ENCODE assay signal across 24 cellular contexts in the genomic region with DNA sequence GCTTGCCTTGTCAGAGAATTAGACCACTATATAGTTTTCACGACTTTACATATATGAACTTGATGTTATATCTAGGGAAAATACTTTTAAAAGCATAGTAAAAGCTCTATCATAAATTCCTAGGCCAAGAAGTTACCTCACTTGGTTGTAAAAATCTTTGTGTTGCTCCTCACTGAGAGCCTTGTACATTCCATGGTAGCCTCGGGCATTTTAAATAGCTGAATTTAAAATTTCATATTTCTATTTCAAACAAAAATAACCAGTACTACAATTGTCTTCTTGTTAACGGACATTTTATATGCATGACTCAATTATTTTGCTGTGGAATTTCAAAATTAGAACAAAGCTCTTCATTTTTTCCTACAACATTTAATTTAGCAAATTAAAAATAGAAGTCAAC.
"Had no signal": no experiment of that assay in that cellular context is flagged by ENCODE, and none has a peak within 500 bp of the region (broad histone marks: within the 10 kb centered on the region; RNA-seq: fewer than 3 reads in every experiment).

No MANE protein-coding gene starts in this region.

- H3K9me3 ChIP-seq: MG63, SK-N-SH had no signal

- H3K27ac Mint-ChIP-seq: activated CD4-positive, alpha-beta memory T cell treated with anti-CD3 and anti-CD28 coated beads for 36 hours; activated CD4-positive, alpha-beta T cell treated with anti-CD3 and anti-CD28 coated beads, Interleukin-2, amount 10 ng/mL, durations not matched to agents 7 days and 5 days; activated naive CD4-positive, alpha-beta T cell treated with anti-CD3 and anti-CD28 coated beads for 36 hours; activated naive CD8-positive, alpha-beta T cell; activated T-helper 17 cell treated with anti-CD3 and anti-CD28 coated beads, Interleukin-2, amount 50 U/mL, for 72 hours had no signal

- H3K36me3 Mint-ChIP-seq: activated CD4-positive, alpha-beta memory T cell treated with anti-CD3 and anti-CD28 coated beads for 36 hours; activated naive CD8-positive, alpha-beta T cell had no signal

- H3K4me1 Mint-ChIP-seq: activated CD4-positive, alpha-beta T cell treated with anti-CD3 and anti-CD28 coated beads, Interleukin-2, amount 10 ng/mL, durations not matched to agents 7 days and 5 days; activated T-helper 17 cell treated with anti-CD3 and anti-CD28 coated beads, Interleukin-2, amount 50 U/mL, for 72 hours had no signal

- H3K27me3 ChIP-seq: brain microvascular endothelial cell, MG63 had no signal

- H3K27me3 Mint-ChIP-seq: activated CD4-positive, alpha-beta memory T cell treated with anti-CD3 and anti-CD28 coated beads for 36 hours; activated CD4-positive, alpha-beta T cell treated with anti-CD3 and anti-CD28 coated beads, Interleukin-2, amount 10 ng/mL, durations not matched to agents 7 days and 5 days; activated naive CD8-positive, alpha-beta T cell; activated T-helper 17 cell treated with anti-CD3 and anti-CD28 coated beads, Interleukin-2, amount 50 U/mL, for 72 hours had no signal

- H3K9me3 Mint-ChIP-seq: activated naive CD4-positive, alpha-beta T cell treated with anti-CD3 and anti-CD28 coated beads for 36 hours; activated T-cell treated with anti-CD3 and anti-CD28 coated beads, Interleukin-2, amount 50 U/mL, for 4 hours; activated T-helper 17 cell treated with anti-CD3 and anti-CD28 coated beads, Interleukin-2, amount 50 U/mL, for 72 hours had no signal

- H3K4me3 ChIP-seq: MG63 had no signal

- H3K9ac ChIP-seq: SK-N-SH had no signal

- H3K4me3 Mint-ChIP-seq: activated CD4-positive, alpha-beta memory T cell treated with anti-CD3 and anti-CD28 coated beads for 36 hours; activated CD4-positive, alpha-beta T cell treated with anti-CD3 and anti-CD28 coated beads, Interleukin-2, amount 10 ng/mL, durations not matched to agents 7 days and 5 days; activated naive CD4-positive, alpha-beta T cell treated with anti-CD3 and anti-CD28 coated beads for 36 hours; activated naive CD8-positive, alpha-beta T cell; activated T-cell treated with anti-CD3 and anti-CD28 coated beads, Interleukin-2, amount 50 U/mL, for 4 hours; activated T-helper 17 cell treated with anti-CD3 and anti-CD28 coated beads, Interleukin-2, amount 50 U/mL, for 72 hours had no signal

- H3K4me2 ChIP-seq: SK-N-SH had no signal

- DNase-seq: activated CD4-positive, alpha-beta memory T cell treated with anti-CD3 and anti-CD28 coated beads for 36 hours; activated CD4-positive, alpha-beta T cell treated with anti-CD3 and anti-CD28 coated beads, Interleukin-2, amount 10 ng/mL, durations not matched to agents 7 days and 5 days; activated CD4-positive, CD25-positive, alpha-beta regulatory T cell; activated CD8-positive, alpha-beta memory T cell treated with anti-CD3 and anti-CD28 coated beads for 24 hours; activated gamma-delta T cell; activated naive CD4-positive, alpha-beta T cell treated with anti-CD3 and anti-CD28 coated beads for 36 hours; activated T-cell treated with anti-CD3 and anti-CD28 coated beads, Interleukin-2, amount 50 U/mL, for 4 hours; amygdala; cerebellar nuclear complex; MG63; NCI-H1105; NCI-H1436; NCI-H1694 treated with DMSO at 0.1 percent for 48 hours; NCI-H2029 treated with DMSO at 0.1 percent for 48 hours; NCI-H345; NCI-H69; NK-92 treated with Interleukin-12 subunit alpha and Interleukin-12 subunit beta, amount 100 ng/mL, for 24 hours; SIG-M5; T-helper 1 cell had no signal

- H3K27ac ChIP-seq: brain microvascular endothelial cell, VCaP had no signal

- ATAC-seq: activated T-cell treated with anti-CD3 and anti-CD28 coated beads, Interleukin-2, amount 50 U/mL, for 4 hours; activated T-helper 17 cell treated with anti-CD3 and anti-CD28 coated beads, Interleukin-2, amount 50 U/mL, for 72 hours had no signal

- H3K36me3 ChIP-seq: brain microvascular endothelial cell had no signal
